2 cellular contexts compared by ENCODE assay signal in genomic region chr16:66364959-66365306, GRCh38.
TF ChIP-seq lines count a peak whose summit lies in the region.

No MANE protein-coding gene starts in this region.

TF ChIP-seq in HepG2, 621 proteins besides CTCF, POLR2A, EP300 and RAD21:
- TF ChIP-seq ZFP36L1 (CRISPR knock-in tag; IDR thresholded peaks at IDR 0.05) (no peak), ATF7 (IDR thresholded peaks at IDR 0.05) (peak; percentile 91), ATF7 (CRISPR knock-in tag; IDR thresholded peaks at IDR 0.05) (no peak), SAP130 (CRISPR knock-in tag; IDR thresholded peaks at IDR 0.05; ENCODE audit: low read depth) (no peak), SNAPC2 (CRISPR knock-in tag; IDR thresholded peaks at IDR 0.05) (no peak), JUNB (CRISPR knock-in tag; IDR thresholded peaks at IDR 0.05; ENCODE audit: borderline replicate concordance) (no peak), ZNF839 (CRISPR knock-in tag; IDR thresholded peaks at IDR 0.05; ENCODE audit: borderline replicate concordance) (no peak), MTERF4 (CRISPR knock-in tag; IDR thresholded peaks at IDR 0.05) (no peak), CREB1 (IDR thresholded peaks at IDR 0.05) (peak; percentile 63), CREB1 (CRISPR knock-in tag; IDR thresholded peaks at IDR 0.05) (no peak), HCFC1 (IDR thresholded peaks at IDR 0.05; ENCODE audit: low read depth, low read length) (no peak), ZNF496 (CRISPR knock-in tag; IDR thresholded peaks at IDR 0.05; ENCODE audit: insufficient replicate concordance) (no peak)
- TF ChIP-seq, protein P1, sequence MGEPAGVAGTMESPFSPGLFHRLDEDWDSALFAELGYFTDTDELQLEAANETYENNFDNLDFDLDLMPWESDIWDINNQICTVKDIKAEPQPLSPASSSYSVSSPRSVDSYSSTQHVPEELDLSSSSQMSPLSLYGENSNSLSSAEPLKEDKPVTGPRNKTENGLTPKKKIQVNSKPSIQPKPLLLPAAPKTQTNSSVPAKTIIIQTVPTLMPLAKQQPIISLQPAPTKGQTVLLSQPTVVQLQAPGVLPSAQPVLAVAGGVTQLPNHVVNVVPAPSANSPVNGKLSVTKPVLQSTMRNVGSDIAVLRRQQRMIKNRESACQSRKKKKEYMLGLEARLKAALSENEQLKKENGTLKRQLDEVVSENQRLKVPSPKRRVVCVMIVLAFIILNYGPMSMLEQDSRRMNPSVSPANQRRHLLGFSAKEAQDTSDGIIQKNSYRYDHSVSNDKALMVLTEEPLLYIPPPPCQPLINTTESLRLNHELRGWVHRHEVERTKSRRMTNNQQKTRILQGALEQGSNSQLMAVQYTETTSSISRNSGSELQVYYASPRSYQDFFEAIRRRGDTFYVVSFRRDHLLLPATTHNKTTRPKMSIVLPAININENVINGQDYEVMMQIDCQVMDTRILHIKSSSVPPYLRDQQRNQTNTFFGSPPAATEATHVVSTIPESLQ (CRISPR knock-in tag; conservative IDR thresholded peaks at IDR 0.05), result no peak

TF ChIP-seq in SK-N-SH, 30 proteins besides CTCF, POLR2A, EP300 and RAD21:
- TF ChIP-seq RXRA (IDR thresholded peaks at IDR 0.05; ENCODE audit: borderline replicate concordance, low read depth) (no peak), TEAD4 (IDR thresholded peaks at IDR 0.05; ENCODE audit: borderline replicate concordance, insufficient read depth) (no peak), TAF1 (IDR thresholded peaks at IDR 0.05; ENCODE audit: borderline replicate concordance, low read depth, low read length) (no peak), YY1 (IDR thresholded peaks at IDR 0.05; ENCODE audit: low read depth) (no peak), RCOR1 (IDR thresholded peaks at IDR 0.05; ENCODE audit: low read length) (no peak), MXI1 (IDR thresholded peaks at IDR 0.05; ENCODE audit: low read depth, low read length) (no peak), NRF1 (IDR thresholded peaks at IDR 0.05; ENCODE audit: low read depth, low read length) (no peak), JUND (IDR thresholded peaks at IDR 0.05) (no peak), NFIC (IDR thresholded peaks at IDR 0.05; ENCODE audit: borderline replicate concordance) (no peak), ELF1 (IDR thresholded peaks at IDR 0.05) (no peak), CHD2 (IDR thresholded peaks at IDR 0.05; ENCODE audit: low read length, partially characterized antibody) (no peak)
- TF ChIP-seq, protein P2, sequence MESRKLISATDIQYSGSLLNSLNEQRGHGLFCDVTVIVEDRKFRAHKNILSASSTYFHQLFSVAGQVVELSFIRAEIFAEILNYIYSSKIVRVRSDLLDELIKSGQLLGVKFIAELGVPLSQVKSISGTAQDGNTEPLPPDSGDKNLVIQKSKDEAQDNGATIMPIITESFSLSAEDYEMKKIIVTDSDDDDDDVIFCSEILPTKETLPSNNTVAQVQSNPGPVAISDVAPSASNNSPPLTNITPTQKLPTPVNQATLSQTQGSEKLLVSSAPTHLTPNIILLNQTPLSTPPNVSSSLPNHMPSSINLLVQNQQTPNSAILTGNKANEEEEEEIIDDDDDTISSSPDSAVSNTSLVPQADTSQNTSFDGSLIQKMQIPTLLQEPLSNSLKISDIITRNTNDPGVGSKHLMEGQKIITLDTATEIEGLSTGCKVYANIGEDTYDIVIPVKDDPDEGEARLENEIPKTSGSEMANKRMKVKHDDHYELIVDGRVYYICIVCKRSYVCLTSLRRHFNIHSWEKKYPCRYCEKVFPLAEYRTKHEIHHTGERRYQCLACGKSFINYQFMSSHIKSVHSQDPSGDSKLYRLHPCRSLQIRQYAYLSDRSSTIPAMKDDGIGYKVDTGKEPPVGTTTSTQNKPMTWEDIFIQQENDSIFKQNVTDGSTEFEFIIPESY (IDR thresholded peaks at IDR 0.05; ENCODE audit: borderline replicate concordance, low read depth), result no peak
- TF ChIP-seq, protein P3, sequence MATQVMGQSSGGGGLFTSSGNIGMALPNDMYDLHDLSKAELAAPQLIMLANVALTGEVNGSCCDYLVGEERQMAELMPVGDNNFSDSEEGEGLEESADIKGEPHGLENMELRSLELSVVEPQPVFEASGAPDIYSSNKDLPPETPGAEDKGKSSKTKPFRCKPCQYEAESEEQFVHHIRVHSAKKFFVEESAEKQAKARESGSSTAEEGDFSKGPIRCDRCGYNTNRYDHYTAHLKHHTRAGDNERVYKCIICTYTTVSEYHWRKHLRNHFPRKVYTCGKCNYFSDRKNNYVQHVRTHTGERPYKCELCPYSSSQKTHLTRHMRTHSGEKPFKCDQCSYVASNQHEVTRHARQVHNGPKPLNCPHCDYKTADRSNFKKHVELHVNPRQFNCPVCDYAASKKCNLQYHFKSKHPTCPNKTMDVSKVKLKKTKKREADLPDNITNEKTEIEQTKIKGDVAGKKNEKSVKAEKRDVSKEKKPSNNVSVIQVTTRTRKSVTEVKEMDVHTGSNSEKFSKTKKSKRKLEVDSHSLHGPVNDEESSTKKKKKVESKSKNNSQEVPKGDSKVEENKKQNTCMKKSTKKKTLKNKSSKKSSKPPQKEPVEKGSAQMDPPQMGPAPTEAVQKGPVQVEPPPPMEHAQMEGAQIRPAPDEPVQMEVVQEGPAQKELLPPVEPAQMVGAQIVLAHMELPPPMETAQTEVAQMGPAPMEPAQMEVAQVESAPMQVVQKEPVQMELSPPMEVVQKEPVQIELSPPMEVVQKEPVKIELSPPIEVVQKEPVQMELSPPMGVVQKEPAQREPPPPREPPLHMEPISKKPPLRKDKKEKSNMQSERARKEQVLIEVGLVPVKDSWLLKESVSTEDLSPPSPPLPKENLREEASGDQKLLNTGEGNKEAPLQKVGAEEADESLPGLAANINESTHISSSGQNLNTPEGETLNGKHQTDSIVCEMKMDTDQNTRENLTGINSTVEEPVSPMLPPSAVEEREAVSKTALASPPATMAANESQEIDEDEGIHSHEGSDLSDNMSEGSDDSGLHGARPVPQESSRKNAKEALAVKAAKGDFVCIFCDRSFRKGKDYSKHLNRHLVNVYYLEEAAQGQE (IDR thresholded peaks at IDR 0.05; ENCODE audit: low read depth, low read length), result no peak
- TF ChIP-seq, protein P4, sequence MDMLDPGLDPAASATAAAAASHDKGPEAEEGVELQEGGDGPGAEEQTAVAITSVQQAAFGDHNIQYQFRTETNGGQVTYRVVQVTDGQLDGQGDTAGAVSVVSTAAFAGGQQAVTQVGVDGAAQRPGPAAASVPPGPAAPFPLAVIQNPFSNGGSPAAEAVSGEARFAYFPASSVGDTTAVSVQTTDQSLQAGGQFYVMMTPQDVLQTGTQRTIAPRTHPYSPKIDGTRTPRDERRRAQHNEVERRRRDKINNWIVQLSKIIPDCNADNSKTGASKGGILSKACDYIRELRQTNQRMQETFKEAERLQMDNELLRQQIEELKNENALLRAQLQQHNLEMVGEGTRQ (IDR thresholded peaks at IDR 0.05; ENCODE audit: borderline replicate concordance, low read depth, low read length), result no peak
